Comparison of ENCODE assay signal across 2 cellular contexts in the genomic region with DNA sequence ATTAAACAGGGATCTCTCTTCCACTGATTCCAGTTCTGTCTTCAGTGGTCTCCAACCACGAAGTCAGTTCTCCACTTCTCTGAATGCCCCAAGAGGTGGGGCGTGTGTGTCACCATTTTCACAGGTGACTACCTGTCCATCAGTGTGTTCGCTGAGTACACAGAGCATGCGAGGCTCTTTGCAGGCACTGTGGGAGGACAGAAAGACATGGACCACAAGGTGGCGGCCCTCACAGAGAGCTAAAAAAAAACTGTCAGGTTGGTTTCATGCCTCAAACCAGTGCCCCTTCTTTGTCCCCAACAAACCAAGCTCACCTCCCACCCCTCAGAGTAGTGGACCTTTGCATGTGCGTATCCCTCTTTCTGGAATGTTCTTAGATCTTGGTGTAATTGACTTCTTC.
A peak's percentile ranks its signal among the peaks of the same experiment; 100 is the strongest.
TF ChIP-seq lines count a peak whose summit lies in the region.

No MANE protein-coding gene starts in this region.

TF ChIP-seq in HepG2, 621 proteins besides CTCF, POLR2A, EP300 and RAD21 (continues in another document):
- TF ChIP-seq JUND (CRISPR knock-in tag; IDR thresholded peaks at IDR 0.05), result no peak
- TF ChIP-seq, protein P1, sequence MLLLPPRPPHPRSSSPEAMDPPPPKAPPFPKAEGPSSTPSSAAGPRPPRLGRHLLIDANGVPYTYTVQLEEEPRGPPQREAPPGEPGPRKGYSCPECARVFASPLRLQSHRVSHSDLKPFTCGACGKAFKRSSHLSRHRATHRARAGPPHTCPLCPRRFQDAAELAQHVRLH (CRISPR knock-in tag; IDR thresholded peaks at IDR 0.05; ENCODE audit: borderline replicate concordance, low read depth), result 0 out of 2 replicates have a peak, but pooled peaks have one; percentile 30
- TF ChIP-seq, protein P2, sequence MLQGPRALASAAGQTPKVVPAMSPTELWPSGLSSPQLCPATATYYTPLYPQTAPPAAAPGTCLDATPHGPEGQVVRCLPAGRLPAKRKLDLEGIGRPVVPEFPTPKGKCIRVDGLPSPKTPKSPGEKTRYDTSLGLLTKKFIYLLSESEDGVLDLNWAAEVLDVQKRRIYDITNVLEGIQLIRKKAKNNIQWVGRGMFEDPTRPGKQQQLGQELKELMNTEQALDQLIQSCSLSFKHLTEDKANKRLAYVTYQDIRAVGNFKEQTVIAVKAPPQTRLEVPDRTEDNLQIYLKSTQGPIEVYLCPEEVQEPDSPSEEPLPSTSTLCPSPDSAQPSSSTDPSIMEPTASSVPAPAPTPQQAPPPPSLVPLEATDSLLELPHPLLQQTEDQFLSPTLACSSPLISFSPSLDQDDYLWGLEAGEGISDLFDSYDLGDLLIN (CRISPR knock-in tag; IDR thresholded peaks at IDR 0.05; ENCODE audit: borderline replicate concordance), result no peak
- no peak for TF ChIP-seq ZNF891 (CRISPR knock-in tag; IDR thresholded peaks at IDR 0.05)
- 0 out of 2 replicates have a peak, but pooled peaks have one; percentile 27 for TF ChIP-seq PITX1 (CRISPR knock-in tag; IDR thresholded peaks at IDR 0.05)
- TF ChIP-seq ZNF337 (CRISPR knock-in tag; IDR thresholded peaks at IDR 0.05; ENCODE audit: borderline replicate concordance, low read depth), result no peak
- no peak for TF ChIP-seq ZNF468 (CRISPR knock-in tag; IDR thresholded peaks at IDR 0.05)
- 0 out of 2 replicates have a peak, but pooled peaks have one; percentile 21 for TF ChIP-seq TAF1 (CRISPR knock-in tag; IDR thresholded peaks at IDR 0.05)
- TF ChIP-seq PRPF4 (IDR thresholded peaks at IDR 0.05; ENCODE audit: low read depth, low read length, poor library complexity, severe bottlenecking), result no peak
- TF ChIP-seq, protein P3, sequence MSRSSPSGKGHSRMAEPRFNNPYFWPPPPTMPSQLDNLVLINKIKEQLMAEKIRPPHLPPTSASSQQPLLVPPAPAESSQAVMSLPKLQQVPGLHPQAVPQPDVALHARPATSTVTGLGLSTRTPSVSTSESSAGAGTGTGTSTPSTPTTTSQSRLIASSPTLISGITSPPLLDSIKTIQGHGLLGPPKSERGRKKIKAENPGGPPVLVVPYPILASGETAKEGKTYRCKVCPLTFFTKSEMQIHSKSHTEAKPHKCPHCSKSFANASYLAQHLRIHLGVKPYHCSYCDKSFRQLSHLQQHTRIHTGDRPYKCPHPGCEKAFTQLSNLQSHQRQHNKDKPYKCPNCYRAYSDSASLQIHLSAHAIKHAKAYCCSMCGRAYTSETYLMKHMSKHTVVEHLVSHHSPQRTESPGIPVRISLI (CRISPR knock-in tag; IDR thresholded peaks at IDR 0.05; ENCODE audit: borderline replicate concordance), result peak; percentile 76; the same call in 1 of the 2 replicates
- no peak for TF ChIP-seq DMAP1 (CRISPR knock-in tag; IDR thresholded peaks at IDR 0.05)
- TF ChIP-seq STAG1 (CRISPR knock-in tag; IDR thresholded peaks at IDR 0.05), result peak; percentile 69
- TF ChIP-seq RCOR2 (CRISPR knock-in tag; IDR thresholded peaks at IDR 0.05), result no peak
- no peak for TF ChIP-seq NAIF1 (CRISPR knock-in tag; IDR thresholded peaks at IDR 0.05; ENCODE audit: borderline replicate concordance)
- TF ChIP-seq SMC3 (IDR thresholded peaks at IDR 0.05; ENCODE audit: low read length), result peak; percentile 36; the same call in 1 of the 2 replicates
- TF ChIP-seq FOXA1 (IDR thresholded peaks at IDR 0.05), result no peak
- TF ChIP-seq FOXA1 (CRISPR knock-in tag; IDR thresholded peaks at IDR 0.05), result 0 out of 2 replicates have a peak, but pooled peaks have one; percentile 31
- no peak for TF ChIP-seq ZNF607 (CRISPR knock-in tag; IDR thresholded peaks at IDR 0.05; ENCODE audit: borderline replicate concordance)
- TF ChIP-seq, protein P4, sequence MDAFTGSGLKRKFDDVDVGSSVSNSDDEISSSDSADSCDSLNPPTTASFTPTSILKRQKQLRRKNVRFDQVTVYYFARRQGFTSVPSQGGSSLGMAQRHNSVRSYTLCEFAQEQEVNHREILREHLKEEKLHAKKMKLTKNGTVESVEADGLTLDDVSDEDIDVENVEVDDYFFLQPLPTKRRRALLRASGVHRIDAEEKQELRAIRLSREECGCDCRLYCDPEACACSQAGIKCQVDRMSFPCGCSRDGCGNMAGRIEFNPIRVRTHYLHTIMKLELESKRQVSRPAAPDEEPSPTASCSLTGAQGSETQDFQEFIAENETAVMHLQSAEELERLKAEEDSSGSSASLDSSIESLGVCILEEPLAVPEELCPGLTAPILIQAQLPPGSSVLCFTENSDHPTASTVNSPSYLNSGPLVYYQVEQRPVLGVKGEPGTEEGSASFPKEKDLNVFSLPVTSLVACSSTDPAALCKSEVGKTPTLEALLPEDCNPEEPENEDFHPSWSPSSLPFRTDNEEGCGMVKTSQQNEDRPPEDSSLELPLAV (CRISPR knock-in tag; conservative IDR thresholded peaks at IDR 0.05; ENCODE audit: low read depth), result no peak
- TF ChIP-seq ZNF44 (CRISPR knock-in tag; IDR thresholded peaks at IDR 0.05), result no peak
- TF ChIP-seq ZSCAN22 (CRISPR knock-in tag; IDR thresholded peaks at IDR 0.05), result no peak
- TF ChIP-seq, protein P5, sequence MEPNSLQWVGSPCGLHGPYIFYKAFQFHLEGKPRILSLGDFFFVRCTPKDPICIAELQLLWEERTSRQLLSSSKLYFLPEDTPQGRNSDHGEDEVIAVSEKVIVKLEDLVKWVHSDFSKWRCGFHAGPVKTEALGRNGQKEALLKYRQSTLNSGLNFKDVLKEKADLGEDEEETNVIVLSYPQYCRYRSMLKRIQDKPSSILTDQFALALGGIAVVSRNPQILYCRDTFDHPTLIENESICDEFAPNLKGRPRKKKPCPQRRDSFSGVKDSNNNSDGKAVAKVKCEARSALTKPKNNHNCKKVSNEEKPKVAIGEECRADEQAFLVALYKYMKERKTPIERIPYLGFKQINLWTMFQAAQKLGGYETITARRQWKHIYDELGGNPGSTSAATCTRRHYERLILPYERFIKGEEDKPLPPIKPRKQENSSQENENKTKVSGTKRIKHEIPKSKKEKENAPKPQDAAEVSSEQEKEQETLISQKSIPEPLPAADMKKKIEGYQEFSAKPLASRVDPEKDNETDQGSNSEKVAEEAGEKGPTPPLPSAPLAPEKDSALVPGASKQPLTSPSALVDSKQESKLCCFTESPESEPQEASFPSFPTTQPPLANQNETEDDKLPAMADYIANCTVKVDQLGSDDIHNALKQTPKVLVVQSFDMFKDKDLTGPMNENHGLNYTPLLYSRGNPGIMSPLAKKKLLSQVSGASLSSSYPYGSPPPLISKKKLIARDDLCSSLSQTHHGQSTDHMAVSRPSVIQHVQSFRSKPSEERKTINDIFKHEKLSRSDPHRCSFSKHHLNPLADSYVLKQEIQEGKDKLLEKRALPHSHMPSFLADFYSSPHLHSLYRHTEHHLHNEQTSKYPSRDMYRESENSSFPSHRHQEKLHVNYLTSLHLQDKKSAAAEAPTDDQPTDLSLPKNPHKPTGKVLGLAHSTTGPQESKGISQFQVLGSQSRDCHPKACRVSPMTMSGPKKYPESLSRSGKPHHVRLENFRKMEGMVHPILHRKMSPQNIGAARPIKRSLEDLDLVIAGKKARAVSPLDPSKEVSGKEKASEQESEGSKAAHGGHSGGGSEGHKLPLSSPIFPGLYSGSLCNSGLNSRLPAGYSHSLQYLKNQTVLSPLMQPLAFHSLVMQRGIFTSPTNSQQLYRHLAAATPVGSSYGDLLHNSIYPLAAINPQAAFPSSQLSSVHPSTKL (CRISPR knock-in tag; IDR thresholded peaks at IDR 0.05), result no peak

TF ChIP-seq in H1, 55 proteins besides CTCF, POLR2A, EP300 and RAD21:
- no peak for TF ChIP-seq RFX5 (IDR thresholded peaks at IDR 0.05; ENCODE audit: borderline replicate concordance, low read depth, low read length)
- no peak for TF ChIP-seq SP1 (IDR thresholded peaks at IDR 0.05; ENCODE audit: low read depth, low read length)
- TF ChIP-seq POU5F1 (IDR thresholded peaks at IDR 0.05; ENCODE audit: low read depth, low read length), result no peak
- no peak for TF ChIP-seq NANOG (IDR thresholded peaks at IDR 0.05; ENCODE audit: insufficient read depth, low read depth, low read length, poor library complexity, severe bottlenecking)
- TF ChIP-seq YY1 (IDR thresholded peaks at IDR 0.05; ENCODE audit: low read depth, low read length), result no peak
- no peak for TF ChIP-seq PHF8 (conservative IDR thresholded peaks at IDR 0.05; ENCODE audit: low read depth, low read length)
- TF ChIP-seq, protein P6, sequence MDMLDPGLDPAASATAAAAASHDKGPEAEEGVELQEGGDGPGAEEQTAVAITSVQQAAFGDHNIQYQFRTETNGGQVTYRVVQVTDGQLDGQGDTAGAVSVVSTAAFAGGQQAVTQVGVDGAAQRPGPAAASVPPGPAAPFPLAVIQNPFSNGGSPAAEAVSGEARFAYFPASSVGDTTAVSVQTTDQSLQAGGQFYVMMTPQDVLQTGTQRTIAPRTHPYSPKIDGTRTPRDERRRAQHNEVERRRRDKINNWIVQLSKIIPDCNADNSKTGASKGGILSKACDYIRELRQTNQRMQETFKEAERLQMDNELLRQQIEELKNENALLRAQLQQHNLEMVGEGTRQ (IDR thresholded peaks at IDR 0.05; ENCODE audit: low read length), result no peak
- no peak for TF ChIP-seq JUND (IDR thresholded peaks at IDR 0.05; ENCODE audit: low read length)
TF ChIP-seq in H1: peak in this region for 0.
